1 cellular context compared by ENCODE assay signal in genomic region chr3:93843981-93844380, GRCh38.
TF ChIP-seq lines count a peak whose summit lies in the region.

No MANE protein-coding gene starts in this region.

TF ChIP-seq in IMR-90, 13 proteins besides CTCF, POLR2A, EP300 and RAD21 (continued from another document):
- TF ChIP-seq, protein P1, sequence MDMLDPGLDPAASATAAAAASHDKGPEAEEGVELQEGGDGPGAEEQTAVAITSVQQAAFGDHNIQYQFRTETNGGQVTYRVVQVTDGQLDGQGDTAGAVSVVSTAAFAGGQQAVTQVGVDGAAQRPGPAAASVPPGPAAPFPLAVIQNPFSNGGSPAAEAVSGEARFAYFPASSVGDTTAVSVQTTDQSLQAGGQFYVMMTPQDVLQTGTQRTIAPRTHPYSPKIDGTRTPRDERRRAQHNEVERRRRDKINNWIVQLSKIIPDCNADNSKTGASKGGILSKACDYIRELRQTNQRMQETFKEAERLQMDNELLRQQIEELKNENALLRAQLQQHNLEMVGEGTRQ (IDR thresholded peaks at IDR 0.05; ENCODE audit: low read depth, low read length): no peak
- no peak for TF ChIP-seq MAZ (IDR thresholded peaks at IDR 0.05; ENCODE audit: borderline replicate concordance, low read depth, low read length)
- no peak for TF ChIP-seq CHD1 (IDR thresholded peaks at IDR 0.05; ENCODE audit: low read depth, low read length)
- TF ChIP-seq NFE2L2 (IDR thresholded peaks at IDR 0.05; ENCODE audit: low read depth, low read length): no peak
